ENCODE assay signal across 10 cellular contexts in genomic region chr7:130895006-130895750, GRCh38.
A peak's percentile ranks its signal among the peaks of the same experiment; 100 is the strongest.
DNase-seq lines count a peak whose midpoint lies in the region; ATAC-seq, FAIRE-seq and TF ChIP-seq lines count a peak whose summit lies in the region.
"Had no signal": no experiment of that assay in that cellular context is flagged by ENCODE, and none has a peak within 500 bp of the region (broad histone marks: within the 10 kb centered on the region; RNA-seq: fewer than 3 reads in every experiment).

No MANE protein-coding gene starts in this region.

- peaks cover 44% of the 10 kb centered on the region for H3K36me3 Mint-ChIP-seq in activated naive CD4-positive, alpha-beta T cell treated with anti-CD3 and anti-CD28 coated beads, Interleukin-2, amount 50 U/mL, for 24 hours

- H3K4me1 ChIP-seq in adrenal gland (replicated peaks in 1 of 2): peaks cover 59 to 63% of the 10 kb centered on the region in 2 donors
- peaks cover 84% of the 10 kb centered on the region for H3K4me1 ChIP-seq in HepG2 (ENCODE audit: insufficient read depth, low read length)
- H3K4me1 ChIP-seq in tibial artery: peaks cover 0 to 78% (median 56%) of the 10 kb centered on the region in 4 donors

- peak overlapping the region; percentile 71 for H3K4me3 Mint-ChIP-seq in activated naive CD4-positive, alpha-beta T cell treated with anti-CD3 and anti-CD28 coated beads, Interleukin-2, amount 50 U/mL, for 24 hours

- H3K4me2 ChIP-seq in HepG2 (ENCODE audit: low read depth, low read length): no peak overlapping the region

- H3K4me3 ChIP-seq in adrenal gland: no peak overlapping the region
- no peak overlapping the region for H3K4me3 ChIP-seq in HepG2 (replicated peaks in 1 of 3; ENCODE audit: insufficient read depth in 1 of 3, low read depth in 2 of 3, low read length in 3 of 3)
- no peak overlapping the region for H3K4me3 ChIP-seq in tibial artery

- peaks cover 0 to 9% of the 10 kb centered on the region in 2 donors for H3K36me3 ChIP-seq in adrenal gland (replicated peaks in 1 of 2)
- peaks cover 19 to 47% of the 10 kb centered on the region in 2 experiments for H3K36me3 ChIP-seq in HepG2 (replicated peaks in 1 of 2; ENCODE audit: control insufficient read depth in 1 of 2, insufficient read depth in 2 of 2, low read length in 2 of 2)
- peaks cover 0 to 44% (median 21%) of the 10 kb centered on the region in 3 donors for H3K36me3 ChIP-seq in tibial artery

- POLR2A ChIA-PET in HepG2 (lab: Yijun Ruan, JAX): interaction anchor here (1.0 to 2.7 kb wide), 4 partner anchors 9 to 87 kb away, joined by 3 to 10 read pairs (median 4); no protein-coding TSS in a partner anchor

- in situ Hi-C loops in HepG2 (cut with HindIII; ENCODE audit: extremely low pct_ligation_motif_present, low pct_unique_long_range_greater_than_20kb): loop anchor here (10.0 kb wide), 1 partner anchor 150 kb away; no protein-coding TSS in a partner anchor

- H3K4me1 Mint-ChIP-seq in activated naive CD4-positive, alpha-beta T cell treated with anti-CD3 and anti-CD28 coated beads, Interleukin-2, amount 50 U/mL, for 24 hours: peaks cover 82% of the 10 kb centered on the region

- ATAC-seq in HepG2 (no peak), HG03442 (IDR thresholded peaks at IDR 0.05; ENCODE audit: unreplicated experiment) (no peak)

- intact Hi-C loops in adrenal gland (cut with DNase I): loop anchor here (10.0 kb wide), 2 partner anchors 110 to 150 kb away; no protein-coding TSS in a partner anchor
- intact Hi-C loops in HepG2 (cut with micrococcal nuclease; ENCODE audit: unreplicated experiment): no loop called here
- intact Hi-C loops in tibial artery (cut with DNase I; ENCODE audit: low total_unique reads): loop anchor here (5.0 kb wide), 2 partner anchors 112 to 212 kb away; no protein-coding TSS in a partner anchor

- WGBS in adrenal gland, 4 donors: 81 to 85% (median 84%) methylated on average over 20 of the region's 20 CpGs
- WGBS in HepG2 (ENCODE audit: low lambda C conversion rate): 92% methylated on average over 20 of the region's 20 CpGs

- peak overlapping the region; percentile 28 to 90 (median 81) for H3K27ac ChIP-seq in adrenal gland
- H3K27ac ChIP-seq in HepG2 (ENCODE audit: extremely low read length, insufficient read depth, low read length): peak overlapping the region; percentile 36
- H3K27ac ChIP-seq in tibial artery: peak overlapping the region; percentile 73 to 82

- CTCF ChIA-PET in HepG2 (lab: Yijun Ruan, JAX; ENCODE audit: low intra/inter-chr PET ratio, low total read pairs): interaction anchor here (1.0 kb wide), 1 partner anchor 20 kb away, joined by 3 read pairs; no protein-coding TSS in a partner anchor

- H3K9me3 Mint-ChIP-seq in activated naive CD4-positive, alpha-beta T cell treated with anti-CD3 and anti-CD28 coated beads, Interleukin-2, amount 50 U/mL, for 24 hours: no peaks in the 10 kb centered on the region

- H3K27ac Mint-ChIP-seq in activated naive CD4-positive, alpha-beta T cell treated with anti-CD3 and anti-CD28 coated beads, Interleukin-2, amount 50 U/mL, for 24 hours: peak overlapping the region; percentile 93

- H3K27me3 ChIP-seq in adrenal gland: no peaks in the 10 kb centered on the region
- no peaks in the 10 kb centered on the region for H3K27me3 ChIP-seq in HepG2 (ENCODE audit: control insufficient read depth in 1 of 2, insufficient read depth in 2 of 2, low read length in 2 of 2)
- H3K27me3 ChIP-seq in tibial artery: no peaks in the 10 kb centered on the region

- H3K79me2 ChIP-seq in HepG2 (ENCODE audit: insufficient read depth, low read length): peaks cover 90% of the 10 kb centered on the region

- DNase-seq in activated naive CD4-positive, alpha-beta T cell treated with anti-CD3 and anti-CD28 coated beads, Interleukin-2, amount 50 U/mL, for 16 hours: no peak
- DNase-seq in adrenal gland (peak in 2 of 7 donors; percentile 12 to 21), HepG2 (ENCODE audit: low spot score) (no peak), tibial artery (no peak), NCI-H1105 (lab: John Stamatoyannopoulos, UW) (no peak), Ammon's horn (ENCODE audit: low spot score) (no peak)
- DNase-seq: activated CD4-positive, CD25-positive, alpha-beta regulatory T cell had no signal

- H4K20me1 ChIP-seq in HepG2 (ENCODE audit: insufficient read depth, low read length): peaks cover 9% of the 10 kb centered on the region

- H3K27me3 Mint-ChIP-seq in activated naive CD4-positive, alpha-beta T cell treated with anti-CD3 and anti-CD28 coated beads, Interleukin-2, amount 50 U/mL, for 24 hours: no peaks in the 10 kb centered on the region

- no TSS peak for BruUV-seq in HepG2 (replicated peaks; lab: Mats Ljungman, UMichigan)

- TF ChIP-seq POLR2A in adrenal gland (IDR thresholded peaks at IDR 0.05): no peak
- no peak for TF ChIP-seq POLR2A in HepG2 (IDR thresholded peaks at IDR 0.05; ENCODE audit: insufficient read depth in 1 of 2, low read depth in 2 of 2, low read length in 2 of 2)

- TF ChIP-seq RAD21 in HepG2 (CRISPR knock-in tag; IDR thresholded peaks at IDR 0.05): no peak

- peak overlapping the region; percentile 17; the same call in 1 of the 2 replicates for H3K9ac ChIP-seq in HepG2 (ENCODE audit: insufficient read depth, low read depth, low read length)

- no peak for TF ChIP-seq EP300 in HepG2 (IDR thresholded peaks at IDR 0.05; ENCODE audit: low read depth in 2 of 2, low read length in 2 of 2)
- TF ChIP-seq EP300 in HepG2 (CRISPR knock-in tag; IDR thresholded peaks at IDR 0.05; ENCODE audit: borderline replicate concordance): no peak

- no peak overlapping the region for H2AFZ ChIP-seq in HepG2 (ENCODE audit: low read length)

- no peaks in the 10 kb centered on the region for H3K9me3 ChIP-seq in adrenal gland (replicated peaks in 1 of 3)
- no peaks in the 10 kb centered on the region for H3K9me3 ChIP-seq in HepG2 (ENCODE audit: low read length)
- H3K9me3 ChIP-seq in tibial artery: no peaks in the 10 kb centered on the region

- FAIRE-seq in HepG2 (lab: Jason Lieb, UNC): no peak
- FAIRE-seq: colon had no signal

- TF ChIP-seq CTCF in adrenal gland (IDR thresholded peaks at IDR 0.05): no peak
- TF ChIP-seq CTCF in HepG2 (CRISPR knock-in tag; IDR thresholded peaks at IDR 0.05): no peak
- TF ChIP-seq CTCF in tibial artery (IDR thresholded peaks at IDR 0.05): no peak

TF ChIP-seq in HepG2, 621 proteins besides CTCF, POLR2A, EP300 and RAD21:
- TF ChIP-seq SSRP1 (CRISPR knock-in tag; IDR thresholded peaks at IDR 0.05): 0 out of 2 replicates have a peak, but pooled peaks have one; percentile 14
- no peak for TF ChIP-seq SP4 (CRISPR knock-in tag; IDR thresholded peaks at IDR 0.05)
